1 cellular context compared by ENCODE assay signal in genomic region chr6:34547921-34548644, GRCh38.
TF ChIP-seq lines count a peak whose summit lies in the region.

No MANE protein-coding gene starts in this region.

TF ChIP-seq in HepG2, 621 proteins besides CTCF, POLR2A, EP300 and RAD21:
- TF ChIP-seq ARNTL (CRISPR knock-in tag; IDR thresholded peaks at IDR 0.05) (no peak), ZNF207 (IDR thresholded peaks at IDR 0.05; ENCODE audit: borderline replicate concordance) (no peak), ZNF264 (CRISPR knock-in tag; IDR thresholded peaks at IDR 0.05) (no peak), FOXC1 (CRISPR knock-in tag; IDR thresholded peaks at IDR 0.05; ENCODE audit: borderline replicate concordance) (no peak), ADNP (CRISPR knock-in tag; IDR thresholded peaks at IDR 0.05) (no peak), ELF1 (CRISPR knock-in tag; IDR thresholded peaks at IDR 0.05) (no peak), DR1 (CRISPR knock-in tag; IDR thresholded peaks at IDR 0.05) (no peak), PHF5A (CRISPR knock-in tag; IDR thresholded peaks at IDR 0.05; ENCODE audit: low read depth, unreplicated experiment) (no peak), MAFF (IDR thresholded peaks at IDR 0.05; ENCODE audit: low read depth, low read length) (no peak), POLR2AphosphoS2 (IDR thresholded peaks at IDR 0.05; ENCODE audit: low read depth, low read length) (no peak), BATF2 (CRISPR knock-in tag; IDR thresholded peaks at IDR 0.05) (no peak), CENPT (CRISPR knock-in tag; IDR thresholded peaks at IDR 0.05; ENCODE audit: low read depth) (no peak), CHD4 (IDR thresholded peaks at IDR 0.05; ENCODE audit: borderline replicate concordance, low read length) (no peak), PRDM10 (CRISPR knock-in tag; IDR thresholded peaks at IDR 0.05; ENCODE audit: low read depth) (no peak), ZNF547 (CRISPR knock-in tag; IDR thresholded peaks at IDR 0.05) (no peak), SMC3 (IDR thresholded peaks at IDR 0.05; ENCODE audit: low read length) (no peak)
- TF ChIP-seq, protein P1, sequence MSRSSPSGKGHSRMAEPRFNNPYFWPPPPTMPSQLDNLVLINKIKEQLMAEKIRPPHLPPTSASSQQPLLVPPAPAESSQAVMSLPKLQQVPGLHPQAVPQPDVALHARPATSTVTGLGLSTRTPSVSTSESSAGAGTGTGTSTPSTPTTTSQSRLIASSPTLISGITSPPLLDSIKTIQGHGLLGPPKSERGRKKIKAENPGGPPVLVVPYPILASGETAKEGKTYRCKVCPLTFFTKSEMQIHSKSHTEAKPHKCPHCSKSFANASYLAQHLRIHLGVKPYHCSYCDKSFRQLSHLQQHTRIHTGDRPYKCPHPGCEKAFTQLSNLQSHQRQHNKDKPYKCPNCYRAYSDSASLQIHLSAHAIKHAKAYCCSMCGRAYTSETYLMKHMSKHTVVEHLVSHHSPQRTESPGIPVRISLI (CRISPR knock-in tag; IDR thresholded peaks at IDR 0.05; ENCODE audit: borderline replicate concordance), result no peak
- TF ChIP-seq, protein P2, sequence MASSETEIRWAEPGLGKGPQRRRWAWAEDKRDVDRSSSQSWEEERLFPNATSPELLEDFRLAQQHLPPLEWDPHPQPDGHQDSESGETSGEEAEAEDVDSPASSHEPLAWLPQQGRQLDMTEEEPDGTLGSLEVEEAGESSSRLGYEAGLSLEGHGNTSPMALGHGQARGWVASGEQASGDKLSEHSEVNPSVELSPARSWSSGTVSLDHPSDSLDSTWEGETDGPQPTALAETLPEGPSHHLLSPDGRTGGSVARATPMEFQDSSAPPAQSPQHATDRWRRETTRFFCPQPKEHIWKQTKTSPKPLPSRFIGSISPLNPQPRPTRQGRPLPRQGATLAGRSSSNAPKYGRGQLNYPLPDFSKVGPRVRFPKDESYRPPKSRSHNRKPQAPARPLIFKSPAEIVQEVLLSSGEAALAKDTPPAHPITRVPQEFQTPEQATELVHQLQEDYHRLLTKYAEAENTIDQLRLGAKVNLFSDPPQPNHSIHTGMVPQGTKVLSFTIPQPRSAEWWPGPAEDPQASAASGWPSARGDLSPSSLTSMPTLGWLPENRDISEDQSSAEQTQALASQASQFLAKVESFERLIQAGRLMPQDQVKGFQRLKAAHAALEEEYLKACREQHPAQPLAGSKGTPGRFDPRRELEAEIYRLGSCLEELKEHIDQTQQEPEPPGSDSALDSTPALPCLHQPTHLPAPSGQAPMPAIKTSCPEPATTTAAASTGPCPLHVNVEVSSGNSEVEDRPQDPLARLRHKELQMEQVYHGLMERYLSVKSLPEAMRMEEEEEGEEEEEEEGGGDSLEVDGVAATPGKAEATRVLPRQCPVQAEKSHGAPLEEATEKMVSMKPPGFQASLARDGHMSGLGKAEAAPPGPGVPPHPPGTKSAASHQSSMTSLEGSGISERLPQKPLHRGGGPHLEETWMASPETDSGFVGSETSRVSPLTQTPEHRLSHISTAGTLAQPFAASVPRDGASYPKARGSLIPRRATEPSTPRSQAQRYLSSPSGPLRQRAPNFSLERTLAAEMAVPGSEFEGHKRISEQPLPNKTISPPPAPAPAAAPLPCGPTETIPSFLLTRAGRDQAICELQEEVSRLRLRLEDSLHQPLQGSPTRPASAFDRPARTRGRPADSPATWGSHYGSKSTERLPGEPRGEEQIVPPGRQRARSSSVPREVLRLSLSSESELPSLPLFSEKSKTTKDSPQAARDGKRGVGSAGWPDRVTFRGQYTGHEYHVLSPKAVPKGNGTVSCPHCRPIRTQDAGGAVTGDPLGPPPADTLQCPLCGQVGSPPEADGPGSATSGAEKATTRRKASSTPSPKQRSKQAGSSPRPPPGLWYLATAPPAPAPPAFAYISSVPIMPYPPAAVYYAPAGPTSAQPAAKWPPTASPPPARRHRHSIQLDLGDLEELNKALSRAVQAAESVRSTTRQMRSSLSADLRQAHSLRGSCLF (CRISPR knock-in tag; IDR thresholded peaks at IDR 0.05; ENCODE audit: borderline replicate concordance), result no peak
